12 cellular contexts compared by ENCODE assay signal in genomic region chr17:63932721-63933120, GRCh38. TPM values are rescaled to one million over a fixed set of nuclear protein-coding genes. Genes with fewer than 3 reads are reported as not detected.
A peak's percentile ranks its signal among the peaks of the same experiment; 100 is the strongest.
DNase-seq lines count a peak whose midpoint lies in the region; ATAC-seq and TF ChIP-seq lines count a peak whose summit lies in the region.
"Had no signal": no experiment of that assay in that cellular context is flagged by ENCODE, and none has a peak within 500 bp of the region (broad histone marks: within the 10 kb centered on the region; RNA-seq: fewer than 3 reads in every experiment).

No MANE protein-coding gene starts in this region.

- peak overlapping the region; percentile 73 to 96 (median 91) for H3K27ac Mint-ChIP-seq in CD4-positive, alpha-beta memory T cell
- peak overlapping the region; percentile 74 for H3K27ac Mint-ChIP-seq in activated naive CD8-positive, alpha-beta T cell treated with anti-CD3 and anti-CD28 coated beads, Interleukin-2, amount 50 U/mL, for 24 hours

- H3K9me3 ChIP-seq in CD4-positive, alpha-beta memory T cell (ENCODE audit: control insufficient read depth in 1 of 2, low read length in 2 of 2): no peaks in the 10 kb centered on the region
- no peaks in the 10 kb centered on the region for H3K9me3 ChIP-seq in testis

- peaks cover 25% of the 10 kb centered on the region for H3K4me1 ChIP-seq in CD4-positive, alpha-beta memory T cell (ENCODE audit: insufficient read depth, low read length)
- H3K4me1 ChIP-seq in testis: peaks cover 3% of the 10 kb centered on the region

- no peaks in the 10 kb centered on the region for H3K27me3 ChIP-seq in CD4-positive, alpha-beta memory T cell (ENCODE audit: insufficient read depth, low read length)
- no peaks in the 10 kb centered on the region for H3K27me3 ChIP-seq in testis
- H3K27me3 ChIP-seq: cardiac muscle cell had no signal

- H3K4me1 Mint-ChIP-seq in CD4-positive, alpha-beta memory T cell: peaks cover 7 to 32% (median 22%) of the 10 kb centered on the region in 4 donors
- H3K4me1 Mint-ChIP-seq in activated naive CD8-positive, alpha-beta T cell treated with anti-CD3 and anti-CD28 coated beads, Interleukin-2, amount 50 U/mL, for 24 hours: peaks cover 31% of the 10 kb centered on the region

- peak; percentile 2 for ATAC-seq in GM19023 (IDR thresholded peaks at IDR 0.05; ENCODE audit: unreplicated experiment)
- ATAC-seq in HG03378 (IDR thresholded peaks at IDR 0.05; ENCODE audit: unreplicated experiment): peak; percentile 7
- ATAC-seq in activated naive CD8-positive, alpha-beta T cell treated with anti-CD3 and anti-CD28 coated beads, Interleukin-2, amount 50 U/mL, for 24 hours: no peak

- no peaks in the 10 kb centered on the region for H3K9me3 Mint-ChIP-seq in CD4-positive, alpha-beta memory T cell
- H3K9me3 Mint-ChIP-seq in activated naive CD8-positive, alpha-beta T cell treated with anti-CD3 and anti-CD28 coated beads, Interleukin-2, amount 50 U/mL, for 24 hours: no peaks in the 10 kb centered on the region

- TF ChIP-seq POLR2A in testis (IDR thresholded peaks at IDR 0.05): no peak

- 88 to 90% methylated on average over 3 to 4 of the region's 4 CpGs for WGBS in testis, 2 donors

- no peak for DNase-seq in CD4-positive, alpha-beta memory T cell
- DNase-seq in activated naive CD8-positive, alpha-beta T cell treated with anti-CD3 and anti-CD28 coated beads, Interleukin-2, amount 50 U/mL, for 24 hours: no peak
- no peak for DNase-seq in NCI-H446 treated with DMSO at 0.1 percent for 48 hours (lab: John Stamatoyannopoulos, UW)
- DNase-seq in NCI-H82 treated with DMSO at 0.1 percent for 48 hours (lab: John Stamatoyannopoulos, UW; ENCODE audit: unreplicated experiment): no peak
- no peak for DNase-seq in NCI-H1092 (lab: John Stamatoyannopoulos, UW)
- DNase-seq in testis: no peak
- DNase-seq: NCI-H226 had no signal

- intact Hi-C loops in CD4-positive, alpha-beta memory T cell (cut with micrococcal nuclease): no loop called here
- intact Hi-C loops in testis (cut with DNase I; ENCODE audit: low total_unique reads): no loop called here

- peaks cover 0 to 10% of the 10 kb centered on the region in 2 donors for H3K36me3 Mint-ChIP-seq in CD4-positive, alpha-beta memory T cell
- peaks cover 2% of the 10 kb centered on the region for H3K36me3 Mint-ChIP-seq in activated naive CD8-positive, alpha-beta T cell treated with anti-CD3 and anti-CD28 coated beads, Interleukin-2, amount 50 U/mL, for 24 hours (ENCODE audit: low read depth)

- POLR2A ChIA-PET in CD4-positive, alpha-beta memory T cell (lab: Charles Lee; ENCODE audit: partially characterized antibody): interaction anchor here (1.1 to 4.2 kb wide), 10 partner anchors 14 to 214 kb away, joined by 3 to 34 read pairs (median 10); partner anchors contain the start of genes ERN1, GH1 and ICAM2

- TF ChIP-seq CTCF in testis (IDR thresholded peaks at IDR 0.05): no peak

- peak overlapping the region; percentile 71 for H3K27ac ChIP-seq in CD4-positive, alpha-beta memory T cell (ENCODE audit: low read depth, low read length)
- no peak overlapping the region for H3K27ac ChIP-seq in testis
- H3K27ac ChIP-seq: cardiac muscle cell had no signal

- H3K27me3 Mint-ChIP-seq in CD4-positive, alpha-beta memory T cell: no peaks in the 10 kb centered on the region
- no peaks in the 10 kb centered on the region for H3K27me3 Mint-ChIP-seq in activated naive CD8-positive, alpha-beta T cell treated with anti-CD3 and anti-CD28 coated beads, Interleukin-2, amount 50 U/mL, for 24 hours

- H3K4me3 ChIP-seq in CD4-positive, alpha-beta memory T cell (ENCODE audit: low read length in 2 of 2): peak overlapping the region in 1 of 2 donors; percentile 48
- H3K4me3 ChIP-seq in testis: no peak overlapping the region
- H3K4me3 ChIP-seq: cardiac muscle cell had no signal

- peaks cover 20% of the 10 kb centered on the region for H3K36me3 ChIP-seq in CD4-positive, alpha-beta memory T cell (ENCODE audit: insufficient read depth, low read length)
- H3K36me3 ChIP-seq in testis (ENCODE audit: low read depth, missing control alignments): no peaks in the 10 kb centered on the region
- H3K36me3 ChIP-seq: cardiac muscle cell had no signal

- CTCF ChIA-PET in CD4-positive, alpha-beta memory T cell (lab: Charles Lee; ENCODE audit: partially characterized antibody): interaction anchor here (0.9 to 5.9 kb wide), 12 partner anchors 13 to 201 kb away, joined by 3 to 56 read pairs (median 4); partner anchors contain the start of gene GH1

- H3K4me3 Mint-ChIP-seq in CD4-positive, alpha-beta memory T cell: peak overlapping the region; percentile 59 to 98 (median 94)
- peak overlapping the region; percentile 92 for H3K4me3 Mint-ChIP-seq in activated naive CD8-positive, alpha-beta T cell treated with anti-CD3 and anti-CD28 coated beads, Interleukin-2, amount 50 U/mL, for 24 hours

RNA-seq across cellular contexts. Expression of gene CD79B, which starts 0.6 kb away (rescaled TPM):
- 10 to 100 TPM; 16.4 to 17.2 TPM for total RNA-seq in CD4-positive, alpha-beta memory T cell
- polyA plus RNA-seq in CD4-positive, alpha-beta memory T cell: 10 to 100 TPM; 54.4 to 57.2 TPM
- under 1 TPM; 0.62 to 0.87 TPM for total RNA-seq in testis
- polyA plus RNA-seq in testis (ENCODE audit: insufficient read depth, low read depth, low replicate concordance): 4.3 TPM
- total RNA-seq: cardiac muscle cell had no signal
- polyA plus RNA-seq: neural cell had no signal

RNA-seq across cellular contexts. Expression of gene GH1, which starts 14.1 kb away (rescaled TPM):
- total RNA-seq in CD4-positive, alpha-beta memory T cell: not detected
- polyA plus RNA-seq in CD4-positive, alpha-beta memory T cell: not detected
- under 1 TPM in 1 of 2 donors, not detected in 1; 0.43 TPM for total RNA-seq in testis
- polyA plus RNA-seq in testis (ENCODE audit: insufficient read depth, low read depth, low replicate concordance): not detected
- total RNA-seq: cardiac muscle cell, SK-MEL-5 had no signal
- polyA plus RNA-seq: cardiac muscle cell, neural cell had no signal

RNA-seq across cellular contexts. Expression of gene CSHL1, which starts 21.7 kb away (rescaled TPM):
- total RNA-seq in CD4-positive, alpha-beta memory T cell: not detected
- polyA plus RNA-seq in CD4-positive, alpha-beta memory T cell: not detected
- not detected for total RNA-seq in testis
- not detected for polyA plus RNA-seq in testis (ENCODE audit: insufficient read depth, low read depth, low replicate concordance)
- total RNA-seq: cardiac muscle cell, SK-MEL-5 had no signal
- polyA plus RNA-seq: cardiac muscle cell, neural cell had no signal

RNA-seq across cellular contexts. Expression of gene CSH1, which starts 36.3 kb away (rescaled TPM):
- not detected for total RNA-seq in CD4-positive, alpha-beta memory T cell
- polyA plus RNA-seq in CD4-positive, alpha-beta memory T cell: not detected
- 1 to 10 TPM in 1 of 2 donors, under 1 TPM in 1; 0.71 to 1.2 TPM for total RNA-seq in testis
- polyA plus RNA-seq in testis (ENCODE audit: insufficient read depth, low read depth, low replicate concordance): not detected
- total RNA-seq: cardiac muscle cell, SK-MEL-5 had no signal
- polyA plus RNA-seq: cardiac muscle cell, neural cell had no signal

RNA-seq across cellular contexts. Expression of gene SCN4A, which starts 40.0 kb away (rescaled TPM):
- under 1 TPM; 0.17 to 0.30 TPM for total RNA-seq in CD4-positive, alpha-beta memory T cell
- not detected for polyA plus RNA-seq in CD4-positive, alpha-beta memory T cell
- 1 to 10 TPM; 2.3 to 2.8 TPM for total RNA-seq in testis
- polyA plus RNA-seq in testis (ENCODE audit: insufficient read depth, low read depth, low replicate concordance): 2.0 TPM
- total RNA-seq: SK-MEL-5 had no signal
- polyA plus RNA-seq: cardiac muscle cell, neural cell had no signal

Comparison
In these comparisons a context has a peak if more than half of its experiments do, and no peak if none do; other contexts are left out.
1. RNA of gene CD79B, which starts 0.6 kb away (total RNA-seq): 16.4 to 17.2 TPM in CD4-positive, alpha-beta memory T cell; 0.62 to 0.87 TPM in testis; every median in the first group is over 4 times any median in the second.